ENCODE assay signal across 29 cellular contexts in the genomic region with DNA sequence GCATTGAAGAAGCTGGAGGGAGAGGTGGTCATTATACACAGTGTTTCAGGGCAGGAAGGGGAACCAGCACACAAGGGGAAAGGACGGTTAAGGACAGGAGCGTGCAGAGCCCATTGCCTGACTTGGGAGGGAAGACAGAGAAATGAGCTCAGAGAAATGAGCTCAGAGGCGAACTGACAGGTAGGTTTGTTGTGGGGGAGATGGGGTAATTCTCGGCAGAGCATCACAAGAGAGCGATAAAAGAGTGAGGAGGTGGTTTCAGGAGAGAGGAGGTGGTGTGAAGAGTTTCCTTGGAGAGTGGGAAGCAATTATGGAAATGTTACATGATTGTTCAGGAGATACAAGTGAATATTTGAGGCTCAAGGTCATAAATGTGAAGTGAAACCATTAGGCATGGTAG.
"Had no signal": no experiment of that assay in that cellular context is flagged by ENCODE, and none has a peak within 500 bp of the region (broad histone marks: within the 10 kb centered on the region; RNA-seq: fewer than 3 reads in every experiment).

No MANE protein-coding gene starts in this region.

- H3K27ac Mint-ChIP-seq: immature natural killer cell; naive thymus-derived CD8-positive, alpha-beta T cell; nephron; stimulated activated naive B cell treated with anti-CD40 and anti-IgM and Interleukin-4, amounts not matched to agents 10 μg/mL and 1 μg/mL and 100 μg/mL, for 72 hours; type B pancreatic cell had no signal

- DNase-seq: hippocampal formation; immature natural killer cell; kidney; left colon; left lung; lower lobe of right lung; mammary epithelial cell; mesenchymal stem cell; naive thymus-derived CD8-positive, alpha-beta T cell; occipital lobe; psoas muscle; stimulated activated CD4-positive, alpha-beta T cell treated with anti-CD3 and anti-CD28 coated beads, Interleukin-12 subunit alpha, Interleukin-12 subunit beta, amount 100 ng/mL, for 4 hours; stimulated activated CD4-positive, alpha-beta T cell treated with anti-CD3 and anti-CD28 coated beads, Interleukin-15, amount 100 ng/mL, for 24 hours; stimulated activated CD4-positive, alpha-beta T cell treated with anti-CD3 and anti-CD28 coated beads, Interleukin-2, amount 100 ng/mL, for 24 hours; stimulated activated CD4-positive, alpha-beta T cell treated with anti-CD3 and anti-CD28 coated beads, Interleukin-4, amount 100 ng/mL, for 1 hour; stimulated activated naive B cell treated with anti-CD40 and anti-IgM and Interleukin-4, amounts not matched to agents 10 μg/mL and 1 μg/mL and 100 μg/mL, for 72 hours; stimulated activated naive CD8-positive, alpha-beta T cell treated with anti-CD3 and anti-CD28 coated beads, Interleukin-15, Interleukin-2, amounts not matched to agents 100 U/mL and 50 U/mL, for 24 hours; stomach; uterus had no signal

- H3K9me3 Mint-ChIP-seq: nephron, neural crest cell, type B pancreatic cell had no signal

- ATAC-seq: left colon; left lung; lower lobe of right lung; naive thymus-derived CD8-positive, alpha-beta T cell; psoas muscle; sciatic nerve; stimulated activated naive B cell treated with anti-CD40 and anti-IgM and Interleukin-4, amounts not matched to agents 10 μg/mL and 1 μg/mL and 100 μg/mL, for 72 hours; stimulated activated naive CD8-positive, alpha-beta T cell treated with anti-CD3 and anti-CD28 coated beads, Interleukin-15, Interleukin-2, amounts not matched to agents 100 U/mL and 50 U/mL, for 24 hours had no signal

- H3K9me3 ChIP-seq: left lung, lower lobe of right lung, neutrophil, psoas muscle, right atrium auricular region, stomach, tibial nerve, uterus had no signal

- H3K4me1 ChIP-seq: left lung, lower lobe of right lung, parathyroid adenoma, psoas muscle, right atrium auricular region, stomach, suprapubic skin, tibial nerve, uterus had no signal

- H3K4me1 Mint-ChIP-seq: immature natural killer cell; naive thymus-derived CD8-positive, alpha-beta T cell; nephron; neural crest cell; stimulated activated naive B cell treated with anti-CD40 and anti-IgM and Interleukin-4, amounts not matched to agents 10 μg/mL and 1 μg/mL and 100 μg/mL, for 72 hours had no signal

- H3K4me3 Mint-ChIP-seq: immature natural killer cell; naive thymus-derived CD8-positive, alpha-beta T cell; nephron; neural crest cell; stimulated activated naive B cell treated with anti-CD40 and anti-IgM and Interleukin-4, amounts not matched to agents 10 μg/mL and 1 μg/mL and 100 μg/mL, for 72 hours; type B pancreatic cell had no signal

- H3K4me3 ChIP-seq: left lung, lower lobe of right lung, psoas muscle, right atrium auricular region, skin epidermis, stomach, suprapubic skin, tibial nerve, uterus had no signal

- H3K27ac ChIP-seq: left lung, lower lobe of right lung, neutrophil, parathyroid adenoma, psoas muscle, right atrium auricular region, skin epidermis, stomach, suprapubic skin, tibial nerve, uterus had no signal

- H3K27me3 ChIP-seq: left lung, neutrophil, right atrium auricular region, stomach, suprapubic skin, tibial nerve, uterus had no signal

- H3K36me3 Mint-ChIP-seq: immature natural killer cell; naive thymus-derived CD8-positive, alpha-beta T cell; stimulated activated naive B cell treated with anti-CD40 and anti-IgM and Interleukin-4, amounts not matched to agents 10 μg/mL and 1 μg/mL and 100 μg/mL, for 72 hours; type B pancreatic cell had no signal

- H3K36me3 ChIP-seq: left lung, lower lobe of right lung, neutrophil, right atrium auricular region, stomach, suprapubic skin, tibial nerve, uterus had no signal
